In the genomic region with DNA sequence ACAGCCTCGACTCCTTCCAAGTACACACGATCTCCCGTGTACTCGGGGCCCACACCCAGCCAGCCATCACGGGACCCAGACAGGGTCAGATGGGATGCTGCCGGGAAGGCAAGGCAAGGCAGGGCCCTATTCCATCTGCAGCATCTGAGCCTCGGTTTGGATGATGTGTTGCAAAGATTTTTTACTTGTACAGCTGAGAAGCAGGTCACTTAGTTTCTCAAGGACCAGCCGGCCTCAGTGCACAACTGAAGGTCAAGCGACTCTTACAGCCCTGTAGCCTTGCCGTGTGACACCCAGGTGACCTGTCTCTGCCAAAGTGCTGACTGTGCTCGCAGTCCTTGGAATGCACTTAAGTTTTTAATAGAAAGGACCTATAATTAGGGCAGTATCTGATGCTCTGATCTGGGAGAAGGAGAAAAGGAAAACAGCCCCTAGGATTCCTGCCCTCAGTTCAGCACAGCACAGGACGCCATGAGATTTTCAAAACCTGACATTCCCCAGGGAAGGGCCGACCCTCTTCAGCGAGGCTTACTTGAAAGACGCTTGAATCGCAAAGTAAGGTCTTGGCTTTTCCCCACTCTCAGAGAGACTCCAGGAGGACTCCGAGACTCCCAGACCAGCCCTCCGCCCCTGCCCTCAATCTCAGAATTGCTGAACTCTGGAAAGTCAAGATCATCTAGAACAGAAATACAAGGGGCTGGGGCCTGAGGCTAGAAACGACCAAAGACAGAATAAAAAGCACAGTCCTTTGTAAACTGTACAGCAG, we compare ENCODE assay signal across 11 cellular contexts. TPM values are rescaled to one million over a fixed set of nuclear protein-coding genes. Genes with fewer than 3 reads are reported as not detected.
DNase-seq lines count a peak whose midpoint lies in the region; ATAC-seq, FAIRE-seq and TF ChIP-seq lines count a peak whose summit lies in the region.
"Had no signal": no experiment of that assay in that cellular context is flagged by ENCODE, and none has a peak within 500 bp of the region (broad histone marks: within the 10 kb centered on the region; RNA-seq: fewer than 3 reads in every experiment).

No MANE protein-coding gene starts in this region.

- H3K27ac Mint-ChIP-seq in CD4-positive, CD25-positive, alpha-beta regulatory T cell: peak overlapping the region in 1 of 3 donors; percentile 72
- no peak overlapping the region for H3K27ac Mint-ChIP-seq in osteocyte (ENCODE audit: unreplicated experiment)

- H3K4me3 Mint-ChIP-seq in CD4-positive, CD25-positive, alpha-beta regulatory T cell: peak overlapping the region; percentile 82 to 93 (median 92)
- H3K4me3 Mint-ChIP-seq in osteocyte (ENCODE audit: unreplicated experiment): peak overlapping the region; percentile 73

- in situ Hi-C loops in Panc1 (cut with HindIII; ENCODE audit: low pct_unique_long_range_greater_than_20kb, low sequenced_read_pairs): no loop called here

- H3K27me3 Mint-ChIP-seq in CD4-positive, CD25-positive, alpha-beta regulatory T cell: peaks cover 10% of the 10 kb centered on the region
- H3K27me3 Mint-ChIP-seq in osteocyte (ENCODE audit: unreplicated experiment): peaks cover 12% of the 10 kb centered on the region

- WGBS in esophagus squamous epithelium, 2 donors: 37 to 52% methylated on average over 13 to 19 of the region's 19 CpGs

- no peaks in the 10 kb centered on the region for H3K27me3 ChIP-seq in CD4-positive, CD25-positive, alpha-beta regulatory T cell (ENCODE audit: control insufficient read depth, insufficient read depth, low read length)
- no peaks in the 10 kb centered on the region for H3K27me3 ChIP-seq in Panc1 (ENCODE audit: control insufficient read depth, insufficient read depth, low read length)
- H3K27me3 ChIP-seq in esophagus squamous epithelium: no peaks in the 10 kb centered on the region

- no peak for ATAC-seq in CD4-positive, CD25-positive, alpha-beta regulatory T cell (ENCODE audit: low read depth in 2 of 2)
- ATAC-seq in Panc1: 0 out of 2 replicates have a peak, but pooled peaks have one; percentile 6
- ATAC-seq in omental fat pad (ENCODE audit: low FRiP score): no peak
- ATAC-seq in GM18519 (IDR thresholded peaks at IDR 0.05; ENCODE audit: low FRiP score, unreplicated experiment): no peak

- no peaks in the 10 kb centered on the region for H3K36me3 ChIP-seq in CD4-positive, CD25-positive, alpha-beta regulatory T cell (ENCODE audit: control insufficient read depth, insufficient read depth, low read length)
- no peaks in the 10 kb centered on the region for H3K36me3 ChIP-seq in Panc1 (ENCODE audit: control insufficient read depth, insufficient read depth, low read length)
- no peaks in the 10 kb centered on the region for H3K36me3 ChIP-seq in esophagus squamous epithelium

- CTCF ChIA-PET in Panc1 (lab: Charles Lee): no interaction called here

- no peaks in the 10 kb centered on the region for H3K9me3 ChIP-seq in CD4-positive, CD25-positive, alpha-beta regulatory T cell (ENCODE audit: control insufficient read depth in 2 of 2, low read length in 2 of 2)
- H3K9me3 ChIP-seq in Panc1 (ENCODE audit: control insufficient read depth, insufficient read depth, low read depth, low read length) (no peaks in the 10 kb centered on the region), esophagus squamous epithelium (no peaks in the 10 kb centered on the region)

- H3K4me1 ChIP-seq in CD4-positive, CD25-positive, alpha-beta regulatory T cell (ENCODE audit: control insufficient read depth, insufficient read depth, low read length, poor library complexity, severe bottlenecking): peaks cover 18% of the 10 kb centered on the region
- H3K4me1 ChIP-seq in Panc1 (ENCODE audit: control insufficient read depth, insufficient read depth, low read length) (peaks cover 10% of the 10 kb centered on the region), esophagus squamous epithelium (peaks cover 15 to 67% (median 26%) of the 10 kb centered on the region in 3 donors)

- intact Hi-C loops in Panc1 (cut with micrococcal nuclease; ENCODE audit: unreplicated experiment) (loop anchor here (5.0 kb wide), 1 partner anchor 70 kb away; no protein-coding TSS in a partner anchor), esophagus squamous epithelium (cut with DNase I) (no loop called here)

- no peak overlapping the region for H3K27ac ChIP-seq in CD4-positive, CD25-positive, alpha-beta regulatory T cell (ENCODE audit: insufficient read depth, low read length, poor library complexity, severe bottlenecking)
- H3K27ac ChIP-seq in Panc1 (ENCODE audit: low read length): peak overlapping the region; percentile 81
- peak overlapping the region; percentile 89 to 97 (median 96) for H3K27ac ChIP-seq in esophagus squamous epithelium

- TF ChIP-seq POLR2A in esophagus squamous epithelium (IDR thresholded peaks at IDR 0.05) (no peak), GM12892 (IDR thresholded peaks at IDR 0.05; ENCODE audit: low read depth, low read length) (no peak)

- POLR2A ChIA-PET in Panc1 (lab: Charles Lee): no interaction called here

- H3K36me3 Mint-ChIP-seq in CD4-positive, CD25-positive, alpha-beta regulatory T cell: no peaks in the 10 kb centered on the region
- no peaks in the 10 kb centered on the region for H3K36me3 Mint-ChIP-seq in osteocyte (ENCODE audit: unreplicated experiment)

- no TSS peak for BruUV-seq in Panc1 (replicated peaks; lab: Mats Ljungman, UMichigan)

- peaks cover 7 to 51% (median 18%) of the 10 kb centered on the region in 4 donors for H3K4me1 Mint-ChIP-seq in CD4-positive, CD25-positive, alpha-beta regulatory T cell
- peaks cover 12% of the 10 kb centered on the region for H3K4me1 Mint-ChIP-seq in osteocyte (ENCODE audit: unreplicated experiment)

- no peaks in the 10 kb centered on the region for H3K9me3 Mint-ChIP-seq in CD4-positive, CD25-positive, alpha-beta regulatory T cell
- H3K9me3 Mint-ChIP-seq in osteocyte (ENCODE audit: unreplicated experiment): no peaks in the 10 kb centered on the region

- FAIRE-seq in GM12892 (lab: Jason Lieb, UNC): no peak
- FAIRE-seq: GM18507 had no signal

- DNase-seq in CD4-positive, CD25-positive, alpha-beta regulatory T cell: no peak
- DNase-seq in Panc1 (ENCODE audit: low read depth, low spot score): no peak
- no peak for DNase-seq in esophagus squamous epithelium (lab: John Stamatoyannopoulos, UW)
- no peak for DNase-seq in osteocyte (ENCODE audit: extremely low spot score, unreplicated experiment)
- no peak for DNase-seq in GM12892 (ENCODE audit: insufficient read length)
- DNase-seq in omental fat pad (ENCODE audit: low spot score): no peak
- DNase-seq in NCI-H2029 treated with DMSO at 0.1 percent for 48 hours (lab: John Stamatoyannopoulos, UW): no peak
- DNase-seq: amygdala, NCI-H1436 had no signal

- TF ChIP-seq CTCF in Panc1 (IDR thresholded peaks at IDR 0.05) (no peak), esophagus squamous epithelium (IDR thresholded peaks at IDR 0.05) (no peak), osteocyte (IDR thresholded peaks at IDR 0.05) (no peak), omental fat pad (IDR thresholded peaks at IDR 0.05) (no peak)

- H3K4me3 ChIP-seq in CD4-positive, CD25-positive, alpha-beta regulatory T cell (ENCODE audit: low read depth, low read length): peak overlapping the region; percentile 7
- H3K4me3 ChIP-seq in Panc1 (ENCODE audit: low read depth in 2 of 2, low read length in 2 of 2) (peak overlapping the region; percentile 69 to 85), esophagus squamous epithelium (peak overlapping the region; percentile 64 to 98 (median 82))

RNA-seq across cellular contexts. Expression of a gene that starts 1.3 kb away (rescaled TPM):
- total RNA-seq in CD4-positive, CD25-positive, alpha-beta regulatory T cell: 2.1 TPM
- 1 to 10 TPM in 2 of 4 donors, under 1 TPM in 2; 0.92 to 1.5 (median 1.1) TPM for polyA plus RNA-seq in CD4-positive, CD25-positive, alpha-beta regulatory T cell
- total RNA-seq in Panc1 (2021; ENCODE audit: unreplicated experiment) (19.8 TPM), esophagus squamous epithelium (10 to 100 TPM; 28.5 to 57.4 (median 30.2) TPM), osteocyte (0.76 and 4.1 TPM in 2 replicates), omental fat pad (1 to 10 TPM; 1.6 to 8.8 (median 6.9) TPM)
- 33.9 TPM for polyA plus RNA-seq in Panc1 (2012; ENCODE audit: insufficient read length)
- 7.4 TPM for polyA plus RNA-seq in GM12892 (2012; ENCODE audit: missing spikeins)

RNA-seq across cellular contexts. Expression of a gene that starts 58.1 kb away (rescaled TPM):
- 0.64 TPM for total RNA-seq in CD4-positive, CD25-positive, alpha-beta regulatory T cell
- under 1 TPM in 1 of 4 donors, not detected in 3; 0.08 TPM for polyA plus RNA-seq in CD4-positive, CD25-positive, alpha-beta regulatory T cell
- total RNA-seq in Panc1 (2021; ENCODE audit: unreplicated experiment): 0.26 TPM
- polyA plus RNA-seq in Panc1 (2012; ENCODE audit: insufficient read length): not detected
- 1 to 10 TPM; 1.9 to 7.1 (median 4.2) TPM for total RNA-seq in esophagus squamous epithelium
- total RNA-seq in osteocyte: 0.39 TPM in 1 of 2 replicates, not detected in the other
- 51.9 TPM for polyA plus RNA-seq in GM12892 (2012; ENCODE audit: missing spikeins)
- 1 to 10 TPM in 2 of 4 donors, under 1 TPM in 2; 0.32 to 7.9 (median 2.3) TPM for total RNA-seq in omental fat pad

Comparison
In these comparisons a context has a peak if more than half of its experiments do, and no peak if none do; other contexts are left out.
1. H3K4me3 ChIP-seq: peak in every context shown above with its lines; median percentile 82 in esophagus squamous epithelium; 77 in Panc1; 7 in CD4-positive, CD25-positive, alpha-beta regulatory T cell.